Comparison of ENCODE assay signal across 1 cellular context in genomic region chr1:57218487-57219079, GRCh38.
A peak's percentile ranks its signal among the peaks of the same experiment; 100 is the strongest.
TF ChIP-seq lines count a peak whose summit lies in the region.

No MANE protein-coding gene starts in this region.

TF ChIP-seq in K562, 482 proteins besides CTCF, POLR2A, EP300 and RAD21 (continued from another document and continues in another):
- TF ChIP-seq THRA (IDR thresholded peaks at IDR 0.05) (no peak), ZNF449 (CRISPR knock-in tag; IDR thresholded peaks at IDR 0.05) (peak; percentile 60; the same call in 1 of the 2 replicates), RREB1 (CRISPR knock-in tag; IDR thresholded peaks at IDR 0.05) (peak; percentile 90), ZZZ3 (IDR thresholded peaks at IDR 0.05) (no peak), SFPQ (IDR thresholded peaks at IDR 0.05; ENCODE audit: low read depth, low read length) (no peak), ELF2 (CRISPR knock-in tag; IDR thresholded peaks at IDR 0.05) (no peak), ZHX1 (conservative IDR thresholded peaks at IDR 0.05; ENCODE audit: low read length) (no peak), TRIM24 (IDR thresholded peaks at IDR 0.05) (peak; percentile 94 to 95), FOSL1 (tag; conservative IDR thresholded peaks at IDR 0.05) (peak; percentile 67), HDAC3 (IDR thresholded peaks at IDR 0.05; ENCODE audit: borderline replicate concordance, partially characterized antibody) (peak; percentile 81), PHF20 (IDR thresholded peaks at IDR 0.05; ENCODE audit: partially characterized antibody) (no peak), HDAC2 (IDR thresholded peaks at IDR 0.05) (peak; percentile 82), CREB1 (IDR thresholded peaks at IDR 0.05) (peak; percentile 70; the same call in 1 of the 2 replicates), CREB1 (CRISPR knock-in tag; IDR thresholded peaks at IDR 0.05) (no peak), NCOA4 (IDR thresholded peaks at IDR 0.05; ENCODE audit: partially characterized antibody) (no peak), ZNF239 (CRISPR knock-in tag; IDR thresholded peaks at IDR 0.05) (no peak), ZNF512 (tag; IDR thresholded peaks at IDR 0.05) (no peak), ETS2 (tag; IDR thresholded peaks at IDR 0.05; ENCODE audit: borderline replicate concordance, poor library complexity, severe bottlenecking) (no peak), SNRNP70 (optimal IDR thresholded peaks at IDR 0.05; ENCODE audit: low read depth, low read length) (no peak), ZFP1 (CRISPR knock-in tag; IDR thresholded peaks at IDR 0.05) (0 out of 2 replicates have a peak, but pooled peaks have one; percentile 29), STAT5A (IDR thresholded peaks at IDR 0.05; ENCODE audit: borderline replicate concordance, low read length) (peak; percentile 95), FOXA3 (CRISPR knock-in tag; conservative IDR thresholded peaks at IDR 0.05 in 1 of 2, IDR thresholded peaks at IDR 0.05 in 1 of 2) (no peak), ZBTB5 (IDR thresholded peaks at IDR 0.05) (no peak), SIRT6 (IDR thresholded peaks at IDR 0.05; ENCODE audit: low read depth, low read length) (no peak), ZNF23 (CRISPR knock-in tag; IDR thresholded peaks at IDR 0.05) (no peak; the same call in 1 of the 2 replicates), ZBTB11 (CRISPR knock-in tag; IDR thresholded peaks at IDR 0.05) (peak in 1 of 3 experiments; percentile 60; a peak in 1 of 6 replicates), PML (IDR thresholded peaks at IDR 0.05; ENCODE audit: low read length) (peak; percentile 97), SAFB (IDR thresholded peaks at IDR 0.05; ENCODE audit: borderline replicate concordance, low read depth, low read length) (no peak), POLR2AphosphoS2 (IDR thresholded peaks at IDR 0.05; ENCODE audit: low read length) (no peak), ZNF444 (CRISPR knock-in tag; IDR thresholded peaks at IDR 0.05) (no peak), UBTF (IDR thresholded peaks at IDR 0.05; ENCODE audit: borderline replicate concordance in 1 of 2, low read depth in 2 of 2, low read length in 2 of 2) (no peak), MBD2 (IDR thresholded peaks at IDR 0.05; ENCODE audit: borderline replicate concordance, low read depth) (peak; percentile 70; the same call in 1 of the 2 replicates), TCF3 (CRISPR knock-in tag; IDR thresholded peaks at IDR 0.05) (peak; percentile 98), CTBP1 (IDR thresholded peaks at IDR 0.05; ENCODE audit: borderline replicate concordance) (peak; percentile 98)
